In the genomic region with DNA sequence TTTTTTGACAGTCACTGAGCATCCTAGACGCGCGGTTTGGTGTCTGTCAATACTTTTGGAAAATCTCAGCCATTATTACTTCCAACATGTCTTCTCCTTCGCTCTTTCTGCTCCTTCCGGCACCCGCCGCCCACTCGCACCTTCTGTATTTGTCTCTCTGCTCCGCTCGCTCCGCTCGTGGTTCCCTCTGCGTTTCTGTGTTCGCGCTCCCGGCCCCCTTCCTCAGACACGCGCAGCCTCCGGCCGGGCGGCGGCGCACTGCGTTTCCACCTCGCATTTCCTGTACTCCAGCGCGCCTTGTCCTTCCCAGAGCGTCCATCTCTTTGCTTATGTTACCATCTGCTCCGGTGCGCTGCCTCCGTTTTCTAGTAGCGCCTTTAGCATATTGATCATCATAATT, we compare ENCODE assay signal across 12 cellular contexts. TPM values are rescaled to one million over a fixed set of nuclear protein-coding genes. Genes with fewer than 3 reads are reported as not detected.
DNase-seq lines count a peak whose midpoint lies in the region.
"Had no signal": no experiment of that assay in that cellular context is flagged by ENCODE, and none has a peak within 500 bp of the region (broad histone marks: within the 10 kb centered on the region; RNA-seq: fewer than 3 reads in every experiment).

No MANE protein-coding gene starts in this region.

- peaks cover 3% of the 10 kb centered on the region for H3K27me3 Mint-ChIP-seq in activated CD4-positive, alpha-beta memory T cell treated with anti-CD3 and anti-CD28 coated beads, Interleukin-2, amount 10 ng/mL, durations not matched to agents 7 days and 5 days

- H3K4me3 Mint-ChIP-seq in activated CD4-positive, alpha-beta memory T cell treated with anti-CD3 and anti-CD28 coated beads, Interleukin-2, amount 10 ng/mL, durations not matched to agents 7 days and 5 days = peak overlapping the region; percentile 34

- no peaks in the 10 kb centered on the region for H3K36me3 Mint-ChIP-seq in activated CD4-positive, alpha-beta memory T cell treated with anti-CD3 and anti-CD28 coated beads, Interleukin-2, amount 10 ng/mL, durations not matched to agents 7 days and 5 days (ENCODE audit: low read depth)
- H3K36me3 Mint-ChIP-seq: naive B cell had no signal

- CTCF ChIA-PET in activated CD4-positive, alpha-beta memory T cell treated with anti-CD3 and anti-CD28 coated beads, Interleukin-2, amount 10 ng/mL, durations not matched to agents 7 days and 5 days (lab: Charles Lee) = no interaction called here

- H3K9me3 Mint-ChIP-seq in activated CD4-positive, alpha-beta memory T cell treated with anti-CD3 and anti-CD28 coated beads, Interleukin-2, amount 10 ng/mL, durations not matched to agents 7 days and 5 days = peaks cover 9% of the 10 kb centered on the region

- POLR2A ChIA-PET in activated CD4-positive, alpha-beta memory T cell treated with anti-CD3 and anti-CD28 coated beads, Interleukin-2, amount 10 ng/mL, durations not matched to agents 7 days and 5 days (lab: Charles Lee) = no interaction called here

- peaks cover 2% of the 10 kb centered on the region for H3K4me1 Mint-ChIP-seq in activated CD4-positive, alpha-beta memory T cell treated with anti-CD3 and anti-CD28 coated beads, Interleukin-2, amount 10 ng/mL, durations not matched to agents 7 days and 5 days
- H3K4me1 Mint-ChIP-seq: naive B cell had no signal

- DNase-seq in HuH-7 (ENCODE audit: low spot score) (peak; percentile 66), cerebellum (ENCODE audit: low spot score) (peak; percentile 21), NCI-H2227 treated with DMSO at 0.1 percent for 48 hours (lab: John Stamatoyannopoulos, UW) (no peak), AG20443 (ENCODE audit: low spot score) (no peak), HUDEP-2 (lab: John Stamatoyannopoulos, UW; ENCODE audit: unreplicated experiment in 76 of 76) (no peak)
- no peak for DNase-seq in activated CD4-positive, alpha-beta memory T cell treated with anti-CD3 and anti-CD28 coated beads, Interleukin-2, amount 10 ng/mL, durations not matched to agents 7 days and 5 days
- DNase-seq in stimulated activated CD4-positive, alpha-beta T cell treated with anti-CD3 and anti-CD28 coated beads, Interleukin-2, amount 100 ng/mL, for 48 hours = peak; percentile 13 to 33
- no peak for DNase-seq in NK-92 treated with Interleukin-12 subunit alpha and Interleukin-12 subunit beta, amount 100 ng/mL, for 24 hours (lab: John Stamatoyannopoulos, UW)
- DNase-seq: amniotic stem cell, naive B cell, NCI-H2029, SIG-M5 had no signal

- H3K27ac Mint-ChIP-seq in activated CD4-positive, alpha-beta memory T cell treated with anti-CD3 and anti-CD28 coated beads, Interleukin-2, amount 10 ng/mL, durations not matched to agents 7 days and 5 days = no peak overlapping the region

RNA-seq across cellular contexts. Expression of a gene that starts 21.1 kb away (rescaled TPM):
- 10 to 100 TPM; 13.3 to 16.4 TPM for total RNA-seq in activated CD4-positive, alpha-beta memory T cell treated with anti-CD3 and anti-CD28 coated beads, Interleukin-2, amount 10 ng/mL, durations not matched to agents 7 days and 5 days
- 4.8 TPM for total RNA-seq in cerebellum

RNA-seq across cellular contexts. Expression of a gene that starts 27.6 kb away (rescaled TPM):
- total RNA-seq in activated CD4-positive, alpha-beta memory T cell treated with anti-CD3 and anti-CD28 coated beads, Interleukin-2, amount 10 ng/mL, durations not matched to agents 7 days and 5 days = 100 to 1,000 TPM; 205 TPM
- 67.2 TPM for total RNA-seq in cerebellum

RNA-seq across cellular contexts. Expression of a gene that starts 27.9 kb away (rescaled TPM):
- total RNA-seq in activated CD4-positive, alpha-beta memory T cell treated with anti-CD3 and anti-CD28 coated beads, Interleukin-2, amount 10 ng/mL, durations not matched to agents 7 days and 5 days = 10 to 100 TPM; 14.0 to 16.2 TPM
- total RNA-seq in cerebellum = 5.3 TPM

RNA-seq across cellular contexts. Expression of a gene that starts 42.5 kb away (rescaled TPM):
- total RNA-seq in activated CD4-positive, alpha-beta memory T cell treated with anti-CD3 and anti-CD28 coated beads, Interleukin-2, amount 10 ng/mL, durations not matched to agents 7 days and 5 days = under 1 TPM in 1 of 2 experiments, not detected in 1; 0.40 TPM
- total RNA-seq in cerebellum = 0.36 TPM

RNA-seq across cellular contexts. Expression of a gene that starts 59.2 kb away (rescaled TPM):
- 10 to 100 TPM; 51.5 to 52.1 TPM for total RNA-seq in activated CD4-positive, alpha-beta memory T cell treated with anti-CD3 and anti-CD28 coated beads, Interleukin-2, amount 10 ng/mL, durations not matched to agents 7 days and 5 days
- 79.5 TPM for total RNA-seq in cerebellum

Comparison
In these comparisons a context has a peak if more than half of its experiments do, and no peak if none do; other contexts are left out.
1. DNase-seq: peak in HuH-7 (single experiment), cerebellum (single experiment) and stimulated activated CD4-positive, alpha-beta T cell treated with anti-CD3 and anti-CD28 coated beads, Interleukin-2, amount 100 ng/mL, for 48 hours (2 of 2); none in activated CD4-positive, alpha-beta memory T cell treated with anti-CD3 and anti-CD28 coated beads, Interleukin-2, amount 10 ng/mL, durations not matched to agents 7 days and 5 days (single experiment), NK-92 treated with Interleukin-12 subunit alpha and Interleukin-12 subunit beta, amount 100 ng/mL, for 24 hours (single experiment), NCI-H2227 treated with DMSO at 0.1 percent for 48 hours (single experiment), AG20443 (single experiment) and HUDEP-2 (0 of 76).